Comparison of ENCODE assay signal across 23 cellular contexts in genomic region chr18:40849856-40850255, GRCh38.
DNase-seq lines count a peak whose midpoint lies in the region; ATAC-seq, FAIRE-seq and TF ChIP-seq lines count a peak whose summit lies in the region.
"Had no signal": no experiment of that assay in that cellular context is flagged by ENCODE, and none has a peak within 500 bp of the region (broad histone marks: within the 10 kb centered on the region; RNA-seq: fewer than 3 reads in every experiment).

No MANE protein-coding gene starts in this region.

- H3K4me1 ChIP-seq in adipocyte (ENCODE audit: control insufficient read depth, insufficient read depth, low read length) (no peaks in the 10 kb centered on the region), HepG2 (ENCODE audit: insufficient read depth, low read length) (no peaks in the 10 kb centered on the region)
- H3K4me1 ChIP-seq: A549; BE2C; BLaER1 treated with 17β-estradiol and CSF1 and Interleukin-3, amounts not matched to agents 10 nM and 100 nM had no signal

- FAIRE-seq in D721Med (lab: Jason Lieb, UNC) = peak; percentile 16
- FAIRE-seq in HepG2 (lab: Jason Lieb, UNC) = no peak
- FAIRE-seq: A549, G401.6, GM12892, GM19239, H1 had no signal

- H2AFZ ChIP-seq in HepG2 (ENCODE audit: low read length) = no peak overlapping the region
- H2AFZ ChIP-seq: GM23248 had no signal

- intact Hi-C loops in HepG2 (cut with micrococcal nuclease; ENCODE audit: unreplicated experiment) = no loop called here

- ATAC-seq in HepG2 = no peak
- ATAC-seq: A549 had no signal

- POLR2A ChIA-PET in HepG2 (lab: Yijun Ruan, JAX) = no interaction called here

- no peak for TF ChIP-seq CTCF in D721Med (IDR thresholded peaks at IDR 0.05; ENCODE audit: insufficient read depth, missing control alignments)
- TF ChIP-seq CTCF in fibroblast of the aortic adventitia (IDR thresholded peaks at IDR 0.05; ENCODE audit: insufficient read depth, low read length) = no peak
- no peak for TF ChIP-seq CTCF in HepG2 (CRISPR knock-in tag; IDR thresholded peaks at IDR 0.05)

- H3K27me3 ChIP-seq in adipocyte (replicated peaks; ENCODE audit: control insufficient read depth, insufficient read depth, low read length) (no peaks in the 10 kb centered on the region), HepG2 (ENCODE audit: control insufficient read depth in 1 of 2, insufficient read depth in 2 of 2, low read length in 2 of 2) (no peaks in the 10 kb centered on the region)
- H3K27me3 ChIP-seq: BE2C; BLaER1 treated with 17β-estradiol and CSF1 and Interleukin-3, amounts not matched to agents 10 nM and 100 nM had no signal

- no peak overlapping the region for H3K4me2 ChIP-seq in HepG2 (ENCODE audit: low read depth, low read length)
- H3K4me2 ChIP-seq: A549; BLaER1 treated with 17β-estradiol and CSF1 and Interleukin-3, amounts not matched to agents 10 nM and 100 nM had no signal

- H3K9me3 ChIP-seq in adipocyte (ENCODE audit: control insufficient read depth, low read length) (no peaks in the 10 kb centered on the region), HepG2 (ENCODE audit: low read length) (no peaks in the 10 kb centered on the region)
- H3K9me3 ChIP-seq: A549; BE2C; BLaER1 treated with 17β-estradiol and CSF1 and Interleukin-3, amounts not matched to agents 10 nM and 100 nM had no signal

- in situ Hi-C loops in HepG2 (cut with HindIII; ENCODE audit: extremely low pct_ligation_motif_present, low pct_unique_long_range_greater_than_20kb) = no loop called here

- no peaks in the 10 kb centered on the region for H4K20me1 ChIP-seq in HepG2 (ENCODE audit: insufficient read depth, low read length)
- H4K20me1 ChIP-seq: BLaER1 treated with 17β-estradiol and CSF1 and Interleukin-3, amounts not matched to agents 10 nM and 100 nM had no signal

- DNase-seq in D721Med (ENCODE audit: insufficient read length, low spot score) = no peak
- DNase-seq in adipocyte (ENCODE audit: low read depth) = peak; percentile 53
- DNase-seq in fibroblast of the aortic adventitia (ENCODE audit: low read depth) = peak; percentile 34
- DNase-seq in erythroblast (lab: John Stamatoyannopoulos, UW) = no peak
- no peak for DNase-seq in HepG2 (ENCODE audit: low spot score)
- no peak for DNase-seq in islet precursor cell
- DNase-seq: 8988T; ACHN; AML-193; BE2C; CD4-positive, alpha-beta T cell; CD8-positive, alpha-beta memory T cell; DMS153; DND-41; GM23248; H7; HCEC 1CT had no signal

- H3K4me3 ChIP-seq in adipocyte (ENCODE audit: low read length) = no peak overlapping the region
- no peak overlapping the region for H3K4me3 ChIP-seq in fibroblast of the aortic adventitia (ENCODE audit: low read depth, low read length)
- H3K4me3 ChIP-seq in HepG2 (replicated peaks in 1 of 3; ENCODE audit: insufficient read depth in 1 of 3, low read depth in 2 of 3, low read length in 3 of 3) = no peak overlapping the region
- H3K4me3 ChIP-seq: A549; BLaER1 treated with 17β-estradiol and CSF1 and Interleukin-3, amounts not matched to agents 10 nM and 100 nM; GM23248 had no signal

- no peaks in the 10 kb centered on the region for H3K36me3 ChIP-seq in adipocyte (ENCODE audit: control insufficient read depth, insufficient read depth, low read length, severe bottlenecking)
- no peaks in the 10 kb centered on the region for H3K36me3 ChIP-seq in HepG2 (replicated peaks in 1 of 2; ENCODE audit: control insufficient read depth in 1 of 2, insufficient read depth in 2 of 2, low read length in 2 of 2)
- H3K36me3 ChIP-seq: BE2C; BLaER1 treated with 17β-estradiol and CSF1 and Interleukin-3, amounts not matched to agents 10 nM and 100 nM had no signal

- WGBS in HepG2 (ENCODE audit: low lambda C conversion rate) = 5% methylated on average over 1 of the region's 1 CpG

- TF ChIP-seq RAD21 in HepG2 (CRISPR knock-in tag; IDR thresholded peaks at IDR 0.05) = no peak

- H3K79me2 ChIP-seq in HepG2 (ENCODE audit: insufficient read depth, low read length) = no peaks in the 10 kb centered on the region

- TF ChIP-seq EP300 in HepG2 (IDR thresholded peaks at IDR 0.05; ENCODE audit: low read depth in 2 of 2, low read length in 2 of 2) (no peak), HepG2 (CRISPR knock-in tag; IDR thresholded peaks at IDR 0.05; ENCODE audit: borderline replicate concordance) (no peak)

- no peak for TF ChIP-seq POLR2A in erythroblast (IDR thresholded peaks at IDR 0.05; ENCODE audit: low read length)
- TF ChIP-seq POLR2A in HepG2 (IDR thresholded peaks at IDR 0.05; ENCODE audit: insufficient read depth in 1 of 2, low read depth in 2 of 2, low read length in 2 of 2) = no peak

- H3K27ac ChIP-seq in HepG2 (ENCODE audit: extremely low read length, insufficient read depth, low read length) = no peak overlapping the region
- H3K27ac ChIP-seq: A549; BLaER1 treated with 17β-estradiol and CSF1 and Interleukin-3, amounts not matched to agents 10 nM and 100 nM; GM23248 had no signal

- BruUV-seq in HepG2 (replicated peaks; lab: Mats Ljungman, UMichigan) = no TSS peak

- H3K9ac ChIP-seq in adipocyte (ENCODE audit: low read length) = no peak overlapping the region
- H3K9ac ChIP-seq in HepG2 (ENCODE audit: insufficient read depth, low read depth, low read length) = no peak overlapping the region
- H3K9ac ChIP-seq: BLaER1 treated with 17β-estradiol and CSF1 and Interleukin-3, amounts not matched to agents 10 nM and 100 nM; GM23248 had no signal

- CTCF ChIA-PET in HepG2 (lab: Yijun Ruan, JAX; ENCODE audit: low intra/inter-chr PET ratio, low total read pairs) = no interaction called here

TF ChIP-seq in HepG2, 621 proteins besides CTCF, POLR2A, EP300 and RAD21:
- TF ChIP-seq PBX3 (CRISPR knock-in tag; IDR thresholded peaks at IDR 0.05; ENCODE audit: borderline replicate concordance) = no peak
- no peak for TF ChIP-seq DRAP1 (CRISPR knock-in tag; IDR thresholded peaks at IDR 0.05)
- no peak for TF ChIP-seq RNF2 (conservative IDR thresholded peaks at IDR 0.05; ENCODE audit: low read depth)
- TF ChIP-seq MAF1 (CRISPR knock-in tag; IDR thresholded peaks at IDR 0.05; ENCODE audit: borderline replicate concordance) = no peak
- no peak for TF ChIP-seq NR2F1 (CRISPR knock-in tag; IDR thresholded peaks at IDR 0.05)
- TF ChIP-seq ZKSCAN1 (IDR thresholded peaks at IDR 0.05; ENCODE audit: low read length) = no peak
- TF ChIP-seq ZSCAN31 (CRISPR knock-in tag; IDR thresholded peaks at IDR 0.05; ENCODE audit: low read depth) = no peak
- TF ChIP-seq ZNF562 (CRISPR knock-in tag; IDR thresholded peaks at IDR 0.05; ENCODE audit: borderline replicate concordance) = no peak

Comparison
In these comparisons a context has a peak if more than half of its experiments do, and no peak if none do; other contexts are left out.
1. DNase-seq: peak in adipocyte (single experiment) and fibroblast of the aortic adventitia (single experiment); none in D721Med (single experiment), erythroblast (0 of 2), HepG2 (single experiment) and islet precursor cell (single experiment).